ENCODE assay signal across 9 cellular contexts in genomic region chr5:126961702-126962101, GRCh38.
DNase-seq lines count a peak whose midpoint lies in the region; ATAC-seq and TF ChIP-seq lines count a peak whose summit lies in the region.
"Had no signal": no experiment of that assay in that cellular context is flagged by ENCODE, and none has a peak within 500 bp of the region (broad histone marks: within the 10 kb centered on the region; RNA-seq: fewer than 3 reads in every experiment).

No MANE protein-coding gene starts in this region.

- no peak overlapping the region for H3K4me3 Mint-ChIP-seq in natural killer cell
- H3K4me3 Mint-ChIP-seq in natural killer cell treated with Interleukin-12 subunit alpha and Interleukin-12 subunit beta and Interleukin-15 and Interleukin-18, amount 100 ng/mL, for 72 hours = no peak overlapping the region
- no peak overlapping the region for H3K4me3 Mint-ChIP-seq in activated CD8-positive, alpha-beta T cell treated with anti-CD3 and anti-CD28 coated beads for 36 hours
- H3K4me3 Mint-ChIP-seq in effector memory CD8-positive, alpha-beta T cell = no peak overlapping the region
- H3K4me3 Mint-ChIP-seq: CD4-positive, alpha-beta T cell had no signal

- no peak overlapping the region for H3K27ac ChIP-seq in coronary artery

- no peak overlapping the region for H3K4me3 ChIP-seq in coronary artery

- CTCF ChIA-PET in activated CD8-positive, alpha-beta T cell treated with anti-CD3 and anti-CD28 coated beads for 36 hours (lab: Charles Lee) = no interaction called here

- peaks cover 0 to 5% of the 10 kb centered on the region in 2 donors for H3K4me1 Mint-ChIP-seq in natural killer cell
- peaks cover 4 to 16% of the 10 kb centered on the region in 2 donors for H3K4me1 Mint-ChIP-seq in natural killer cell treated with Interleukin-12 subunit alpha and Interleukin-12 subunit beta and Interleukin-15 and Interleukin-18, amount 100 ng/mL, for 72 hours (ENCODE audit: low read depth in 2 of 2)
- peaks cover 6% of the 10 kb centered on the region for H3K4me1 Mint-ChIP-seq in activated CD8-positive, alpha-beta T cell treated with anti-CD3 and anti-CD28 coated beads for 36 hours (ENCODE audit: low read depth)
- H3K4me1 Mint-ChIP-seq in effector memory CD8-positive, alpha-beta T cell (ENCODE audit: low read depth in 2 of 2) = no peaks in the 10 kb centered on the region

- ATAC-seq in natural killer cell (peak; percentile 43 to 65 (median 59)), HG03378 (IDR thresholded peaks at IDR 0.05; ENCODE audit: unreplicated experiment) (peak; percentile 56)
- no peak for ATAC-seq in natural killer cell treated with Interleukin-12 subunit alpha and Interleukin-12 subunit beta and Interleukin-15 and Interleukin-18, amount 100 ng/mL, for 72 hours
- no peak for ATAC-seq in activated CD8-positive, alpha-beta T cell treated with anti-CD3 and anti-CD28 coated beads for 36 hours
- ATAC-seq in effector memory CD8-positive, alpha-beta T cell (replicated peaks) = no peak

- intact Hi-C loops in natural killer cell (cut with micrococcal nuclease) = no loop called here
- intact Hi-C loops in activated CD8-positive, alpha-beta T cell treated with anti-CD3 and anti-CD28 coated beads for 36 hours (cut with micrococcal nuclease) = no loop called here

- no peak for TF ChIP-seq CTCF in natural killer cell (IDR thresholded peaks at IDR 0.05)
- no peak for TF ChIP-seq CTCF in activated CD8-positive, alpha-beta T cell treated with anti-CD3 and anti-CD28 coated beads for 36 hours (IDR thresholded peaks at IDR 0.05)
- no peak for TF ChIP-seq CTCF in coronary artery (IDR thresholded peaks at IDR 0.05)

- no peaks in the 10 kb centered on the region for H3K36me3 Mint-ChIP-seq in natural killer cell
- H3K36me3 Mint-ChIP-seq in natural killer cell treated with Interleukin-12 subunit alpha and Interleukin-12 subunit beta and Interleukin-15 and Interleukin-18, amount 100 ng/mL, for 72 hours = no peaks in the 10 kb centered on the region
- no peaks in the 10 kb centered on the region for H3K36me3 Mint-ChIP-seq in activated CD8-positive, alpha-beta T cell treated with anti-CD3 and anti-CD28 coated beads for 36 hours (ENCODE audit: low read depth)
- H3K36me3 Mint-ChIP-seq in effector memory CD8-positive, alpha-beta T cell (ENCODE audit: insufficient read depth) = no peaks in the 10 kb centered on the region

- no peaks in the 10 kb centered on the region for H3K9me3 Mint-ChIP-seq in natural killer cell
- H3K9me3 Mint-ChIP-seq in natural killer cell treated with Interleukin-12 subunit alpha and Interleukin-12 subunit beta and Interleukin-15 and Interleukin-18, amount 100 ng/mL, for 72 hours = no peaks in the 10 kb centered on the region
- H3K9me3 Mint-ChIP-seq in activated CD8-positive, alpha-beta T cell treated with anti-CD3 and anti-CD28 coated beads for 36 hours = no peaks in the 10 kb centered on the region
- H3K9me3 Mint-ChIP-seq in effector memory CD8-positive, alpha-beta T cell = no peaks in the 10 kb centered on the region
- H3K9me3 Mint-ChIP-seq: CD4-positive, alpha-beta T cell had no signal

- H3K27me3 Mint-ChIP-seq in natural killer cell (ENCODE audit: low read depth in 2 of 2) = peaks cover 3 to 9% of the 10 kb centered on the region in 2 donors
- H3K27me3 Mint-ChIP-seq in natural killer cell treated with Interleukin-12 subunit alpha and Interleukin-12 subunit beta and Interleukin-15 and Interleukin-18, amount 100 ng/mL, for 72 hours = no peaks in the 10 kb centered on the region
- no peaks in the 10 kb centered on the region for H3K27me3 Mint-ChIP-seq in activated CD8-positive, alpha-beta T cell treated with anti-CD3 and anti-CD28 coated beads for 36 hours
- peaks cover 6 to 20% of the 10 kb centered on the region in 2 donors for H3K27me3 Mint-ChIP-seq in effector memory CD8-positive, alpha-beta T cell
- H3K27me3 Mint-ChIP-seq: CD4-positive, alpha-beta T cell had no signal

- POLR2A ChIA-PET in activated CD8-positive, alpha-beta T cell treated with anti-CD3 and anti-CD28 coated beads for 36 hours (lab: Charles Lee) = no interaction called here

- DNase-seq in natural killer cell (no peak), RPMI7951 (ENCODE audit: low read depth) (peak; percentile 52), coronary artery (ENCODE audit: low spot score) (no peak)
- DNase-seq in natural killer cell treated with Interleukin-12 subunit alpha and Interleukin-12 subunit beta and Interleukin-15 and Interleukin-18, amount 100 ng/mL, for 72 hours (ENCODE audit: low spot score) = no peak
- DNase-seq in activated CD8-positive, alpha-beta T cell treated with anti-CD3 and anti-CD28 coated beads for 36 hours = no peak
- no peak for DNase-seq in effector memory CD8-positive, alpha-beta T cell
- DNase-seq in activated CD8-positive, alpha-beta memory T cell treated with anti-CD3 and anti-CD28 coated beads, Interleukin-2, amount 50 U/mL, for 48 hours = no peak
- DNase-seq: CD4-positive, alpha-beta T cell had no signal

- no peak overlapping the region for H3K27ac Mint-ChIP-seq in natural killer cell
- no peak overlapping the region for H3K27ac Mint-ChIP-seq in natural killer cell treated with Interleukin-12 subunit alpha and Interleukin-12 subunit beta and Interleukin-15 and Interleukin-18, amount 100 ng/mL, for 72 hours
- no peak overlapping the region for H3K27ac Mint-ChIP-seq in activated CD8-positive, alpha-beta T cell treated with anti-CD3 and anti-CD28 coated beads for 36 hours
- no peak overlapping the region for H3K27ac Mint-ChIP-seq in effector memory CD8-positive, alpha-beta T cell
- H3K27ac Mint-ChIP-seq: CD4-positive, alpha-beta T cell had no signal

Comparison
In these comparisons a context has a peak if more than half of its experiments do, and no peak if none do; other contexts are left out.
1. ATAC-seq: peak in natural killer cell (3 of 3) and HG03378 (single experiment); none in natural killer cell treated with Interleukin-12 subunit alpha and Interleukin-12 subunit beta and Interleukin-15 and Interleukin-18, amount 100 ng/mL, for 72 hours (0 of 2), activated CD8-positive, alpha-beta T cell treated with anti-CD3 and anti-CD28 coated beads for 36 hours (single experiment) and effector memory CD8-positive, alpha-beta T cell (single experiment).